ENCODE assay signal across 7 cellular contexts in the genomic region with DNA sequence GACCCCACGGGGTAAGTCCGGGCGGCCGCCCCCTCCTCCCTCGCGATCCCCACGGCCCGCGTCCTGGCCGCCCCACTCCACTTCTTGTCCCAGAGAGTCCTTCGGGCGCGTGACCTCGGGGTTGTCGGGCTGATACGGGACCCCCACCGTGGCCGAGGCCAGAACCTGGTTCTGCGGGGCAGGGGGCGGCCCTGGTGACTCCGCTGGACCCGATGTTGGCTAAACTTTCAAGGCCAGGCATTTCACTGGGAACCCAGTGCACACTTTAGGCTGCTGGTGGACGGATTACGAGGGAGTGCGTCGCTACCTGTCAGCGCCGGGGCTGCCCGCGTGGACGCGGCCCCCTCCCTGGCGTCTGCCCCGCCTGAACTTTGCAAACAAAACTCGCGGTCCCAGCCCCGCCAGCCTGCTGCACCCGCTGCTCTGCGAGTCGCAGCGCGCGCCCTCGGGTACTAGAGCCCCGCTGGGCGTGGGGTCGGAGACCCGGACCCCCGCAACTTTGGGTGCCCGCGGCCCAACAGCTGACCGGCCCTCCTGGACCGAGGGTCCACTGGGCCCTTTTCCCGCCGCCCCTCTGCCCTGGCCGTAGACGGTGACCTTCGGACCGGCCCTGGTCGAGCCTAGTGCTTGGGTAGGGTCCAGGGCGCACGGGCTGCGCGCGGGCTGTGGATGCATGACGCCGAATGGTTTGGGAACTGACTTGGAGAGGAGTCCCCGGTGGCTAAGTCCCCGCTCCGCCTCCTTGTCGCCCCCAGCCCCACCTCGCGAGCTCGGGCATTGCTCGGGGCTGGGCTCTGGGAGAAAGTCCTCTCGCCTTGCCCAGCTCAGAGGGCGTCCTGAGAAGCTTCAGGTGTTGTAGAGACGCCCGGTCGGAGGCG. TPM values are rescaled to one million over a fixed set of nuclear protein-coding genes. Genes with fewer than 3 reads are reported as not detected.
DNase-seq lines count a peak whose midpoint lies in the region; ATAC-seq and TF ChIP-seq lines count a peak whose summit lies in the region.

No MANE protein-coding gene starts in this region.

- H3K36me3 ChIP-seq in adrenal gland (replicated peaks in 1 of 2), result no peaks in the 10 kb centered on the region
- H3K36me3 ChIP-seq in iPS-20b (ENCODE audit: insufficient read depth, low read depth, low read length), result no peaks in the 10 kb centered on the region
- no peaks in the 10 kb centered on the region for H3K36me3 ChIP-seq in smooth muscle cell (ENCODE audit: low read depth)

- H3K4me1 ChIP-seq in adrenal gland (replicated peaks in 1 of 2) (peaks cover 12 to 24% of the 10 kb centered on the region in 2 donors), iPS-20b (ENCODE audit: insufficient read depth, low read length) (peaks cover 2% of the 10 kb centered on the region; the same call in 1 of the 2 replicates), smooth muscle cell (ENCODE audit: low read depth) (no peaks in the 10 kb centered on the region)

- peak overlapping the region; percentile 99 for H3K4me2 ChIP-seq in smooth muscle cell

- no peaks in the 10 kb centered on the region for H4K20me1 ChIP-seq in smooth muscle cell (ENCODE audit: low read depth)

- H3K79me2 ChIP-seq in smooth muscle cell (ENCODE audit: low read depth), result no peaks in the 10 kb centered on the region

- TF ChIP-seq POLR2A in adrenal gland (IDR thresholded peaks at IDR 0.05), result no peak

- peak overlapping the region; percentile 91 for H2AFZ ChIP-seq in smooth muscle cell (ENCODE audit: low read depth)

- H3K27me3 ChIP-seq in adrenal gland (no peaks in the 10 kb centered on the region), iPS-20b (ENCODE audit: insufficient read depth, low read length) (peaks cover 48% of the 10 kb centered on the region), smooth muscle cell (ENCODE audit: low read depth) (peaks cover 4% of the 10 kb centered on the region)

- TF ChIP-seq CTCF in adrenal gland (IDR thresholded peaks at IDR 0.05), result no peak
- no peak for TF ChIP-seq CTCF in smooth muscle cell (IDR thresholded peaks at IDR 0.05; ENCODE audit: borderline replicate concordance, insufficient read depth, poor library complexity, severe bottlenecking)

- peak; percentile 31 for ATAC-seq in GM19467 (IDR thresholded peaks at IDR 0.05; ENCODE audit: unreplicated experiment)

- H3K4me3 ChIP-seq in Jurkat, Clone E6-1 (ENCODE audit: low read length), result peak overlapping the region; percentile 54
- H3K4me3 ChIP-seq in adrenal gland (peak overlapping the region; percentile 62 to 92 (median 66)), iPS-20b (ENCODE audit: low read length) (peak overlapping the region; percentile 73), smooth muscle cell (peak overlapping the region; percentile 75)

- 0 to 10% (median 6%) methylated on average over 12 to 81 of the region's 81 CpGs for WGBS in adrenal gland, 4 donors
- WGBS in smooth muscle cell (ENCODE audit: low lambda C conversion rate), result 14% methylated on average over 70 of the region's 81 CpGs

- intact Hi-C loops in adrenal gland (cut with DNase I), result no loop called here

- no peaks in the 10 kb centered on the region for H3F3A ChIP-seq in smooth muscle cell (ENCODE audit: low read depth)

- peak overlapping the region; percentile 76 to 92 (median 83) for H3K27ac ChIP-seq in adrenal gland
- H3K27ac ChIP-seq in iPS-20b (ENCODE audit: low read length), result no peak overlapping the region
- no peak overlapping the region for H3K27ac ChIP-seq in smooth muscle cell (ENCODE audit: low read depth)

- DNase-seq in Jurkat, Clone E6-1 (ENCODE audit: low read depth, low spot score), result no peak
- DNase-seq in adrenal gland (peak in 2 of 7 donors; percentile 52 to 57), smooth muscle cell (lab: John Stamatoyannopoulos, UW; ENCODE audit: unreplicated experiment) (no peak), NCI-H1417 treated with DMSO at 0.1 percent for 48 hours (lab: John Stamatoyannopoulos, UW) (no peak), NCI-H2107 treated with DMSO at 0.1 percent for 48 hours (lab: John Stamatoyannopoulos, UW; ENCODE audit: unreplicated experiment) (no peak)

- H3K9ac ChIP-seq in iPS-20b (ENCODE audit: low read depth, low read length), result 0 out of 2 replicates have a peak overlapping the region, but pooled peaks have one; percentile 27
- peak overlapping the region; percentile 83 for H3K9ac ChIP-seq in smooth muscle cell (ENCODE audit: low read depth)

- H3K9me3 ChIP-seq in adrenal gland (replicated peaks in 1 of 3) (no peaks in the 10 kb centered on the region), iPS-20b (ENCODE audit: insufficient read depth, low read depth, low read length) (no peaks in the 10 kb centered on the region), smooth muscle cell (replicated peaks; ENCODE audit: low read depth) (no peaks in the 10 kb centered on the region)

RNA-seq across cellular contexts. Expression of a gene that starts 0.6 kb away (rescaled TPM):
- polyA plus RNA-seq in Jurkat, Clone E6-1 (2012; ENCODE audit: insufficient read depth, insufficient read length), result 6.3 TPM
- 10 to 100 TPM; 21.5 to 63.2 (median 30.3) TPM for total RNA-seq in adrenal gland
- 10 to 100 TPM in 2 of 3 donors, 1 to 10 TPM in 1; 8.1 to 55.7 (median 32.5) TPM for polyA plus RNA-seq in adrenal gland
- total RNA-seq in smooth muscle cell, result 1.7 and 2.7 TPM in 2 replicates
- 3.8 and 8.0 TPM in 2 replicates for polyA plus RNA-seq in smooth muscle cell

Comparison
In these comparisons a context has a peak if more than half of its experiments do, and no peak if none do; other contexts are left out.
1. H3K27ac ChIP-seq: peak in adrenal gland (5 of 5); none in iPS-20b (single experiment) and smooth muscle cell (single experiment).
2. Peak in every context shown above with its lines, with median percentiles within 50 percentile points of each other: H3K4me3 ChIP-seq.